Comparison of ENCODE assay signal across 28 cellular contexts in the genomic region with DNA sequence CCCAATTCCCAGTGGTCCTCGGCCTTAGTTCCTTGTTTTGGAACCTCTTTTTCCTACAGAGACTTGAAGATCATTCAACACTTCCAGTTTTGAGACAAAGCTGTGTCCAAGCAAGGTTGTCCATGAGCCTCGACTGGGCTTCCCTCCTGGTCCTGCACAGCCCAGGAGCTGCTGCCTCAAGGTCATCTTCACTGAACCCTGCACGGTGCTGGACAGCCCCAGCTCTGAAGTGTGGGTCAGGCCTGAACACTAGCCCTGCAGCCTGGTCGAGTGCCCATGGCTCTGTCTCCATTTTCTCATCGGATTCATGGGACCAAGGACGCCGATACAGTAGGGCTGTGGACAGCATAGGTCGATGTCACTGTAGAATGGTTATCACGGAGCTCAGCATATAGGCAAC.
"Had no signal": no experiment of that assay in that cellular context is flagged by ENCODE, and none has a peak within 500 bp of the region (broad histone marks: within the 10 kb centered on the region; RNA-seq: fewer than 3 reads in every experiment).

No MANE protein-coding gene starts in this region.

- FAIRE-seq: pancreas, small intestine had no signal

- H3K27ac Mint-ChIP-seq: naive B cell; naive thymus-derived CD8-positive, alpha-beta T cell; natural killer cell treated with Interleukin-12 subunit alpha and Interleukin-12 subunit beta and Interleukin-15 and Interleukin-18, amount 100 ng/mL, for 72 hours; nephron progenitor cell; stimulated activated memory B cell treated with anti-CD40 and anti-IgM and Interleukin-4, amounts not matched to agents 10 μg/mL and 1 μg/mL and 100 μg/mL, for 72 hours; stimulated activated naive CD8-positive, alpha-beta T cell treated with anti-CD3 and anti-CD28 coated beads, Interleukin-15, amount 100 ng/mL, for 72 hours; type B pancreatic cell had no signal

- H3K36me3 Mint-ChIP-seq: naive thymus-derived CD8-positive, alpha-beta T cell; stimulated activated memory B cell treated with anti-CD40 and anti-IgM and Interleukin-4, amounts not matched to agents 10 μg/mL and 1 μg/mL and 100 μg/mL, for 72 hours; type B pancreatic cell had no signal

- H3K27me3 Mint-ChIP-seq: type B pancreatic cell had no signal

- H3K4me1 ChIP-seq: pancreas, suprapubic skin, testis, transverse colon, upper lobe of right lung, uterus had no signal

- H3K9me3 Mint-ChIP-seq: natural killer cell treated with Interleukin-12 subunit alpha and Interleukin-12 subunit beta and Interleukin-15 and Interleukin-18, amount 100 ng/mL, for 72 hours; neural crest cell; type B pancreatic cell had no signal

- ATAC-seq: naive thymus-derived CD8-positive, alpha-beta T cell; natural killer cell treated with Interleukin-12 subunit alpha and Interleukin-12 subunit beta and Interleukin-15 and Interleukin-18, amount 100 ng/mL, for 72 hours; pancreas; psoas muscle; right cardiac atrium; stimulated activated memory B cell treated with anti-CD40 and anti-IgM and Interleukin-4, amounts not matched to agents 10 μg/mL and 1 μg/mL and 100 μg/mL, for 72 hours; stimulated activated naive CD8-positive, alpha-beta T cell treated with anti-CD3 and anti-CD28 coated beads, Interleukin-15, amount 100 ng/mL, for 72 hours; stimulated activated naive CD8-positive, alpha-beta T cell treated with anti-CD3 and anti-CD28 coated beads, Interleukin-15, Interleukin-2, amounts not matched to agents 100 U/mL and 50 U/mL, for 24 hours; upper lobe of right lung had no signal

- H3K9me3 ChIP-seq: neutrophil, pancreas, psoas muscle, sigmoid colon, suprapubic skin, testis, tibial artery, transverse colon, upper lobe of right lung, uterus had no signal

- H3K4me1 Mint-ChIP-seq: naive B cell; neural crest cell; stimulated activated memory B cell treated with anti-CD40 and anti-IgM and Interleukin-4, amounts not matched to agents 10 μg/mL and 1 μg/mL and 100 μg/mL, for 72 hours; stimulated activated naive CD8-positive, alpha-beta T cell treated with anti-CD3 and anti-CD28 coated beads, Interleukin-15, amount 100 ng/mL, for 72 hours had no signal

- H3K36me3 ChIP-seq: neutrophil, pancreas, sigmoid colon, suprapubic skin, tibial artery, transverse colon, upper lobe of right lung, uterus had no signal

- H3K4me3 Mint-ChIP-seq: naive B cell; naive thymus-derived CD8-positive, alpha-beta T cell; natural killer cell treated with Interleukin-12 subunit alpha and Interleukin-12 subunit beta and Interleukin-15 and Interleukin-18, amount 100 ng/mL, for 72 hours; nephron progenitor cell; neural crest cell; stimulated activated memory B cell treated with anti-CD40 and anti-IgM and Interleukin-4, amounts not matched to agents 10 μg/mL and 1 μg/mL and 100 μg/mL, for 72 hours; stimulated activated naive CD8-positive, alpha-beta T cell treated with anti-CD3 and anti-CD28 coated beads, Interleukin-15, amount 100 ng/mL, for 72 hours; type B pancreatic cell had no signal

- H3K27me3 ChIP-seq: pancreas, sigmoid colon, suprapubic skin, testis, tibial artery, transverse colon, upper lobe of right lung, uterus had no signal

- DNase-seq: naive B cell; naive thymus-derived CD8-positive, alpha-beta T cell; nephron progenitor cell; nucleus accumbens; pancreas; psoas muscle; right cardiac atrium; sigmoid colon; small intestine; stimulated activated CD4-positive, alpha-beta T cell treated with anti-CD3 and anti-CD28 coated beads, Interleukin-15, amount 100 ng/mL, for 24 hours; stimulated activated CD4-positive, alpha-beta T cell treated with anti-CD3 and anti-CD28 coated beads, Interleukin-4, amount 100 ng/mL, for 1 hour; stimulated activated CD4-positive, alpha-beta T cell treated with anti-CD3 and anti-CD28 coated beads, Interleukin-4, amount 100 ng/mL, for 4 hours; stimulated activated CD8-positive, alpha-beta memory T cell treated with anti-CD3 and anti-CD28 coated beads, Interleukin-4, amount 100 ng/mL, for 48 hours; stimulated activated naive CD4-positive, alpha-beta T cell; stimulated activated naive CD8-positive, alpha-beta T cell treated with anti-CD3 and anti-CD28 coated beads, Interleukin-15, amount 100 ng/mL, for 72 hours; stimulated activated naive CD8-positive, alpha-beta T cell treated with anti-CD3 and anti-CD28 coated beads, Interleukin-15, Interleukin-2, amounts not matched to agents 100 U/mL and 50 U/mL, for 24 hours; substantia nigra; testis; tibial artery; transverse colon; upper lobe of right lung; uterus had no signal

- H3K4me3 ChIP-seq: pancreas, psoas muscle, sigmoid colon, suprapubic skin, testis, tibial artery, transverse colon, upper lobe of right lung, uterus had no signal

- H3K27ac ChIP-seq: neutrophil, pancreas, psoas muscle, sigmoid colon, suprapubic skin, testis, tibial artery, transverse colon, upper lobe of right lung, uterus had no signal
